In the genomic region with DNA sequence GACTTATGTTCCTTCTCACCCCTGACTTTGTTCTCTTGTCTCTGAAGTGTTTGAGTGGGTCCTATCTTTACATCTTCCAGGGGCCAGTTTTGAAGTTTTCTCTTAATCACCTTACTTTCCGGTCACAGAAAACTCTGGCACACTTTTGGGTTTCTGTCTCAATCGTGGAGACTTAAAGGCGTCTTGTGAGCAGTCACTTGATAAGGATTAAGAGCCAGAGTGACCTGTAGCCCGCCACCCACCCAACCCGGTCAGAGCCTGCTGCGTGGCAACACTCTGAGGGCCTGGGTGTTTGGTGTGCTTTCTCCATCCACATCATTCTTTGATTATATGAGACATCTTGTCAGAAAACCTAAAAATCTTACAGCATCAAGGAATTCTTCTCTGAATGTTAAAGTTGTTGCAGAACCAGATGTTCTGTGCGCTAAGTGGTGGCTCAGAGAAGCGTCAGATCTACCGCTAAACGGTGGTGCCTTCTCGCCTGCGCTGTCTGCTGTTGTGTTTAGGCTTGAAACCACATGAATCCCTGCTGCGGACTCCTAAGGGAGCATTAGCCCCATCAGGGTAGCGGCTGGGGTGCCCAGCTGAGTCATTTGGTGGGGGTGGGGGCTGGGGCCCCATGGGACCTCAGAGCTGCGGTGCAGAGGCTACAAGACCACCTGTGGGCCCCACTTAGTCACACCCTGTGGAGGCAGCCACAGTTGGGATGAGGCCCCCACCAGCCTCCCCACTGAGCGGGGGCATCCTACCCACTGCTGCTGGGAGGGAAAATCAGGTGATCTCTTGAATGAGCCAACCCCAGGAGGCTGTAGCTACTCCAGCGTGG, we compare ENCODE assay signal across 13 cellular contexts.
DNase-seq lines count a peak whose midpoint lies in the region; ATAC-seq and TF ChIP-seq lines count a peak whose summit lies in the region.
"Had no signal": no experiment of that assay in that cellular context is flagged by ENCODE, and none has a peak within 500 bp of the region (broad histone marks: within the 10 kb centered on the region; RNA-seq: fewer than 3 reads in every experiment).

No MANE protein-coding gene starts in this region.

- peak overlapping the region; percentile 67 to 81 for H3K4me3 Mint-ChIP-seq in activated T-cell treated with anti-CD3 and anti-CD28 coated beads, Interleukin-2, amount 50 U/mL, for 72 hours
- H3K4me3 Mint-ChIP-seq in naive thymus-derived CD8-positive, alpha-beta T cell = peak overlapping the region in 5 of 10 donors; percentile 24 to 60 (median 32)
- H3K4me3 Mint-ChIP-seq in stimulated activated naive CD8-positive, alpha-beta T cell treated with anti-CD3 and anti-CD28 coated beads, Interleukin-15, Interleukin-2, amounts not matched to agents 100 ng/mL and 50 ng/mL, for 24 hours = peak overlapping the region; percentile 70
- H3K4me3 Mint-ChIP-seq: brain had no signal

- no peak overlapping the region; a peak in 1 of 4 replicates for H3K27ac ChIP-seq in SK-N-SH (ENCODE audit: low read depth in 2 of 2, low read length in 1 of 2)

- H3K9me3 Mint-ChIP-seq in activated T-cell treated with anti-CD3 and anti-CD28 coated beads, Interleukin-2, amount 50 U/mL, for 72 hours = peaks cover 5 to 7% of the 10 kb centered on the region in 2 donors
- H3K9me3 Mint-ChIP-seq in naive thymus-derived CD8-positive, alpha-beta T cell = peaks cover 0 to 4% (median 0%) of the 10 kb centered on the region in 9 donors
- peaks cover 9% of the 10 kb centered on the region for H3K9me3 Mint-ChIP-seq in stimulated activated naive CD8-positive, alpha-beta T cell treated with anti-CD3 and anti-CD28 coated beads, Interleukin-15, Interleukin-2, amounts not matched to agents 100 ng/mL and 50 ng/mL, for 24 hours

- no peak overlapping the region for H3K4me3 ChIP-seq in SK-N-SH (ENCODE audit: low read depth in 2 of 2, low read length in 1 of 2)
- H3K4me3 ChIP-seq: Peyer's patch, tibial nerve had no signal

- no peak overlapping the region for H3K4me2 ChIP-seq in SK-N-SH

- peaks cover 63% of the 10 kb centered on the region for H3K4me1 Mint-ChIP-seq in activated T-cell treated with anti-CD3 and anti-CD28 coated beads, Interleukin-2, amount 50 U/mL, for 72 hours (ENCODE audit: low read depth)
- peaks cover 36 to 62% (median 53%) of the 10 kb centered on the region in 4 donors for H3K4me1 Mint-ChIP-seq in naive thymus-derived CD8-positive, alpha-beta T cell
- peaks cover 76% of the 10 kb centered on the region for H3K4me1 Mint-ChIP-seq in stimulated activated naive CD8-positive, alpha-beta T cell treated with anti-CD3 and anti-CD28 coated beads, Interleukin-15, Interleukin-2, amounts not matched to agents 100 ng/mL and 50 ng/mL, for 24 hours (ENCODE audit: low read depth)

- H3K27ac Mint-ChIP-seq in activated T-cell treated with anti-CD3 and anti-CD28 coated beads, Interleukin-2, amount 50 U/mL, for 72 hours = peak overlapping the region; percentile 95
- peak overlapping the region; percentile 65 to 98 (median 92) for H3K27ac Mint-ChIP-seq in naive thymus-derived CD8-positive, alpha-beta T cell
- peak overlapping the region; percentile 99 for H3K27ac Mint-ChIP-seq in stimulated activated naive CD8-positive, alpha-beta T cell treated with anti-CD3 and anti-CD28 coated beads, Interleukin-15, Interleukin-2, amounts not matched to agents 100 ng/mL and 50 ng/mL, for 24 hours

- TF ChIP-seq CTCF in SK-N-SH (IDR thresholded peaks at IDR 0.05) = no peak

- no peak for TF ChIP-seq EP300 in SK-N-SH (IDR thresholded peaks at IDR 0.05; ENCODE audit: borderline replicate concordance in 1 of 2, low read depth in 1 of 2, low read length in 1 of 2)

- H2AFZ ChIP-seq in SK-N-SH (ENCODE audit: low read depth) = no peak overlapping the region

- peaks cover 6% of the 10 kb centered on the region for H3F3A ChIP-seq in SK-N-SH (replicated peaks; ENCODE audit: insufficient read depth)

- H3K9me2 ChIP-seq in SK-N-SH = no peaks in the 10 kb centered on the region

- no peaks in the 10 kb centered on the region for H3K79me2 ChIP-seq in SK-N-SH (ENCODE audit: insufficient read depth)

- no peaks in the 10 kb centered on the region for H4K20me1 ChIP-seq in SK-N-SH (ENCODE audit: insufficient read depth)

- peaks cover 36 to 60% of the 10 kb centered on the region in 2 donors for H3K36me3 Mint-ChIP-seq in activated T-cell treated with anti-CD3 and anti-CD28 coated beads, Interleukin-2, amount 50 U/mL, for 72 hours (ENCODE audit: insufficient read depth in 2 of 2)
- peaks cover 10 to 35% (median 25%) of the 10 kb centered on the region in 3 donors for H3K36me3 Mint-ChIP-seq in naive thymus-derived CD8-positive, alpha-beta T cell
- H3K36me3 Mint-ChIP-seq in stimulated activated naive CD8-positive, alpha-beta T cell treated with anti-CD3 and anti-CD28 coated beads, Interleukin-15, Interleukin-2, amounts not matched to agents 100 ng/mL and 50 ng/mL, for 24 hours (ENCODE audit: low read depth) = peaks cover 88% of the 10 kb centered on the region

- peaks cover 5 to 40% of the 10 kb centered on the region in 2 experiments; a peak in 2 of 4 replicates for H3K4me1 ChIP-seq in SK-N-SH (ENCODE audit: control insufficient read depth in 1 of 2, insufficient read depth in 2 of 2, low read depth in 1 of 2, low read length in 1 of 2)

- H3K27me3 Mint-ChIP-seq in activated T-cell treated with anti-CD3 and anti-CD28 coated beads, Interleukin-2, amount 50 U/mL, for 72 hours (ENCODE audit: low read depth) = no peaks in the 10 kb centered on the region
- no peaks in the 10 kb centered on the region for H3K27me3 Mint-ChIP-seq in naive thymus-derived CD8-positive, alpha-beta T cell
- no peaks in the 10 kb centered on the region for H3K27me3 Mint-ChIP-seq in stimulated activated naive CD8-positive, alpha-beta T cell treated with anti-CD3 and anti-CD28 coated beads, Interleukin-15, Interleukin-2, amounts not matched to agents 100 ng/mL and 50 ng/mL, for 24 hours
- H3K27me3 Mint-ChIP-seq: brain had no signal

- no peaks in the 10 kb centered on the region for H3K9me3 ChIP-seq in SK-N-SH
- H3K9me3 ChIP-seq: Peyer's patch, tibial nerve had no signal

- 91% methylated on average over 14 of the region's 17 CpGs for WGBS in SK-N-SH (ENCODE audit: low lambda C conversion rate)

- POLR2A ChIA-PET in naive thymus-derived CD8-positive, alpha-beta T cell (lab: Charles Lee) = interaction anchor here (2.0 kb wide), 1 partner anchor 10 kb away, joined by 8 read pairs; no protein-coding TSS in a partner anchor
- POLR2A ChIA-PET in SK-N-SH (lab: Yijun Ruan, JAX) = no interaction called here

- CTCF ChIA-PET in SK-N-SH (lab: Yijun Ruan, JAX) = interaction anchor here (1.1 kb wide), 1 partner anchor 109 kb away, joined by 3 read pairs; no protein-coding TSS in a partner anchor

- no peak for TF ChIP-seq RAD21 in SK-N-SH (IDR thresholded peaks at IDR 0.05; ENCODE audit: low read length)

- peaks cover 3 to 23% of the 10 kb centered on the region in 2 experiments for H3K36me3 ChIP-seq in SK-N-SH (replicated peaks in 1 of 2; ENCODE audit: control insufficient read depth in 1 of 2, insufficient read depth in 2 of 2, low read length in 1 of 2)

- ATAC-seq in activated T-cell treated with anti-CD3 and anti-CD28 coated beads, Interleukin-2, amount 50 U/mL, for 72 hours (replicated peaks in 1 of 2) = peak; percentile 39 to 58
- ATAC-seq in naive thymus-derived CD8-positive, alpha-beta T cell = no peak

- H3K9ac ChIP-seq in SK-N-SH = no peak overlapping the region

- H3K27me3 ChIP-seq in SK-N-SH (ENCODE audit: insufficient read depth) = no peaks in the 10 kb centered on the region
- H3K27me3 ChIP-seq: Peyer's patch, tibial nerve had no signal

- DNase-seq in activated T-cell treated with anti-CD3 and anti-CD28 coated beads for 24 hours (ENCODE audit: low read depth) (peak; percentile 36), activated T-cell treated with anti-CD3 and anti-CD28 coated beads for 4 hours (no peak), SK-N-SH (no peak), midbrain (lab: John Stamatoyannopoulos, UW) (no peak), ureter (ENCODE audit: low spot score) (no peak)
- peak; percentile 57 to 74 for DNase-seq in activated T-cell treated with anti-CD3 and anti-CD28 coated beads, Interleukin-2, amount 50 U/mL, for 72 hours
- DNase-seq in naive thymus-derived CD8-positive, alpha-beta T cell = peak in 3 of 10 donors; percentile 12 to 27 (median 16)
- DNase-seq: NCI-H1092 treated with DMSO at 0.1 percent for 48 hours, NCI-H526 treated with DMSO at 0.1 percent for 48 hours, Peyer's patch had no signal

TF ChIP-seq in SK-N-SH, 30 proteins besides CTCF, POLR2A, EP300 and RAD21 (continues in another document):
- TF ChIP-seq GABPA (IDR thresholded peaks at IDR 0.05; ENCODE audit: low read depth) (no peak), SIN3A (IDR thresholded peaks at IDR 0.05; ENCODE audit: borderline replicate concordance, low read depth, low read length) (no peak), YY1 (IDR thresholded peaks at IDR 0.05; ENCODE audit: low read depth) (no peak), CHD2 (IDR thresholded peaks at IDR 0.05; ENCODE audit: low read length, partially characterized antibody) (no peak), TCF12 (IDR thresholded peaks at IDR 0.05) (no peak), RXRA (IDR thresholded peaks at IDR 0.05; ENCODE audit: borderline replicate concordance, low read depth) (no peak), RFX5 (IDR thresholded peaks at IDR 0.05; ENCODE audit: low read length) (no peak), RCOR1 (IDR thresholded peaks at IDR 0.05; ENCODE audit: low read length) (no peak)
- TF ChIP-seq, protein P1, sequence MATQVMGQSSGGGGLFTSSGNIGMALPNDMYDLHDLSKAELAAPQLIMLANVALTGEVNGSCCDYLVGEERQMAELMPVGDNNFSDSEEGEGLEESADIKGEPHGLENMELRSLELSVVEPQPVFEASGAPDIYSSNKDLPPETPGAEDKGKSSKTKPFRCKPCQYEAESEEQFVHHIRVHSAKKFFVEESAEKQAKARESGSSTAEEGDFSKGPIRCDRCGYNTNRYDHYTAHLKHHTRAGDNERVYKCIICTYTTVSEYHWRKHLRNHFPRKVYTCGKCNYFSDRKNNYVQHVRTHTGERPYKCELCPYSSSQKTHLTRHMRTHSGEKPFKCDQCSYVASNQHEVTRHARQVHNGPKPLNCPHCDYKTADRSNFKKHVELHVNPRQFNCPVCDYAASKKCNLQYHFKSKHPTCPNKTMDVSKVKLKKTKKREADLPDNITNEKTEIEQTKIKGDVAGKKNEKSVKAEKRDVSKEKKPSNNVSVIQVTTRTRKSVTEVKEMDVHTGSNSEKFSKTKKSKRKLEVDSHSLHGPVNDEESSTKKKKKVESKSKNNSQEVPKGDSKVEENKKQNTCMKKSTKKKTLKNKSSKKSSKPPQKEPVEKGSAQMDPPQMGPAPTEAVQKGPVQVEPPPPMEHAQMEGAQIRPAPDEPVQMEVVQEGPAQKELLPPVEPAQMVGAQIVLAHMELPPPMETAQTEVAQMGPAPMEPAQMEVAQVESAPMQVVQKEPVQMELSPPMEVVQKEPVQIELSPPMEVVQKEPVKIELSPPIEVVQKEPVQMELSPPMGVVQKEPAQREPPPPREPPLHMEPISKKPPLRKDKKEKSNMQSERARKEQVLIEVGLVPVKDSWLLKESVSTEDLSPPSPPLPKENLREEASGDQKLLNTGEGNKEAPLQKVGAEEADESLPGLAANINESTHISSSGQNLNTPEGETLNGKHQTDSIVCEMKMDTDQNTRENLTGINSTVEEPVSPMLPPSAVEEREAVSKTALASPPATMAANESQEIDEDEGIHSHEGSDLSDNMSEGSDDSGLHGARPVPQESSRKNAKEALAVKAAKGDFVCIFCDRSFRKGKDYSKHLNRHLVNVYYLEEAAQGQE (IDR thresholded peaks at IDR 0.05; ENCODE audit: low read depth, low read length) = no peak

Comparison
In these comparisons a context has a peak if more than half of its experiments do, and no peak if none do; other contexts are left out.
1. DNase-seq: peak in activated T-cell treated with anti-CD3 and anti-CD28 coated beads for 24 hours (single experiment) and activated T-cell treated with anti-CD3 and anti-CD28 coated beads, Interleukin-2, amount 50 U/mL, for 72 hours (2 of 2); none in activated T-cell treated with anti-CD3 and anti-CD28 coated beads for 4 hours (single experiment), SK-N-SH (single experiment), midbrain (single experiment) and ureter (single experiment).
2. ATAC-seq: peak in activated T-cell treated with anti-CD3 and anti-CD28 coated beads, Interleukin-2, amount 50 U/mL, for 72 hours (2 of 2); none in naive thymus-derived CD8-positive, alpha-beta T cell (0 of 2).
3. Peak in every context shown above with its lines, with median percentiles within 50 percentile points of each other: H3K27ac Mint-ChIP-seq.